28 cellular contexts compared by ENCODE assay signal in genomic region chr11:2406878-2407410, GRCh38. TPM values are rescaled to one million over a fixed set of nuclear protein-coding genes. Genes with fewer than 3 reads are reported as not detected.
"Had no signal": no experiment of that assay in that cellular context is flagged by ENCODE, and none has a peak within 500 bp of the region (broad histone marks: within the 10 kb centered on the region; RNA-seq: fewer than 3 reads in every experiment).

No MANE protein-coding gene starts in this region.

- H3K27ac ChIP-seq: body of pancreas, epithelial cell of prostate, heart right ventricle, neural progenitor cell, testis had no signal

- H3K4me3 Mint-ChIP-seq: activated CD4-positive, alpha-beta T cell treated with anti-CD3 and anti-CD28 coated beads, Interleukin-2, amount 10 ng/mL, durations not matched to agents 24 days and 14 days; activated CD8-positive, alpha-beta memory T cell treated with anti-CD3 and anti-CD28 coated beads, Interleukin-2, amount 10 ng/mL, durations not matched to agents 7 days and 5 days; activated CD8-positive, alpha-beta T cell treated with anti-CD3 and anti-CD28 coated beads for 36 hours; activated naive CD4-positive, alpha-beta T cell treated with anti-CD3 and anti-CD28 coated beads, Interleukin-2, amount 50 U/mL, for 24 hours; memory B cell; neural progenitor cell had no signal

- H3K4me2 ChIP-seq: neural progenitor cell had no signal

- H3K4me1 Mint-ChIP-seq: neural progenitor cell had no signal

- H3K4me1 ChIP-seq: neural progenitor cell had no signal

- H3K27me3 ChIP-seq: body of pancreas, heart right ventricle, neural progenitor cell, testis, uterus had no signal

- DNase-seq: activated CD4-positive, alpha-beta T cell treated with anti-CD3 and anti-CD28 coated beads, Interleukin-2, amount 10 ng/mL, durations not matched to agents 24 days and 14 days; activated CD8-positive, alpha-beta memory T cell treated with anti-CD3 and anti-CD28 coated beads, Interleukin-2, amount 10 ng/mL, durations not matched to agents 7 days and 5 days; activated CD8-positive, alpha-beta T cell treated with anti-CD3 and anti-CD28 coated beads for 36 hours; activated gamma-delta T cell treated with Interleukin-2 at 50 U/mL for 16 hours; activated T-cell treated with anti-CD3 and anti-CD28 coated beads for 4 hours; anterior cingulate cortex; body of pancreas; heart right ventricle; islet precursor cell; left cardiac atrium; retina; stimulated activated CD4-positive, alpha-beta T cell treated with anti-CD3 and anti-CD28 coated beads, Interleukin-2, amount 100 ng/mL, for 48 hours; stimulated activated CD8-positive, alpha-beta memory T cell treated with anti-CD3 and anti-CD28 coated beads, Interleukin-4, amount 100 ng/mL, for 48 hours; stimulated activated naive CD4-positive, alpha-beta T cell; testis; trophoblast cell; uterus had no signal

- H3K4me3 ChIP-seq: body of pancreas, heart right ventricle, neural progenitor cell, testis, uterus had no signal

- ATAC-seq: activated CD8-positive, alpha-beta memory T cell treated with anti-CD3 and anti-CD28 coated beads, Interleukin-2, amount 10 ng/mL, durations not matched to agents 7 days and 5 days; activated CD8-positive, alpha-beta T cell treated with anti-CD3 and anti-CD28 coated beads for 36 hours; body of pancreas; heart right ventricle; left cardiac atrium had no signal

- H3K27me3 Mint-ChIP-seq: activated CD4-positive, alpha-beta T cell treated with anti-CD3 and anti-CD28 coated beads, Interleukin-2, amount 10 ng/mL, durations not matched to agents 24 days and 14 days; activated CD8-positive, alpha-beta T cell treated with anti-CD3 and anti-CD28 coated beads for 36 hours; activated naive CD4-positive, alpha-beta T cell treated with anti-CD3 and anti-CD28 coated beads, Interleukin-2, amount 50 U/mL, for 24 hours had no signal

- H3K36me3 ChIP-seq: neural progenitor cell, uterus had no signal

- H3K9ac ChIP-seq: neural progenitor cell had no signal

- H3K27ac Mint-ChIP-seq: activated CD4-positive, alpha-beta T cell treated with anti-CD3 and anti-CD28 coated beads, Interleukin-2, amount 10 ng/mL, durations not matched to agents 24 days and 14 days; activated CD8-positive, alpha-beta memory T cell treated with anti-CD3 and anti-CD28 coated beads, Interleukin-2, amount 10 ng/mL, durations not matched to agents 7 days and 5 days; activated CD8-positive, alpha-beta T cell treated with anti-CD3 and anti-CD28 coated beads for 36 hours; memory B cell; neural progenitor cell; T-helper 1 cell treated with Interleukin-12 subunit alpha and Interleukin-12 subunit beta and Interleukin-4 antibody, amounts not matched to agents 30 μg/mL and 1 μg/mL, for 36 hours had no signal

- H3K9me3 ChIP-seq: body of pancreas, heart right ventricle, testis, uterus had no signal

- H3K36me3 Mint-ChIP-seq: activated CD8-positive, alpha-beta memory T cell treated with anti-CD3 and anti-CD28 coated beads, Interleukin-2, amount 10 ng/mL, durations not matched to agents 7 days and 5 days; activated naive CD4-positive, alpha-beta T cell treated with anti-CD3 and anti-CD28 coated beads, Interleukin-2, amount 50 U/mL, for 24 hours had no signal

- H2AFZ ChIP-seq: neural progenitor cell had no signal

- H3K9me3 Mint-ChIP-seq: activated CD4-positive, alpha-beta T cell treated with anti-CD3 and anti-CD28 coated beads, Interleukin-2, amount 10 ng/mL, durations not matched to agents 24 days and 14 days; activated CD8-positive, alpha-beta T cell treated with anti-CD3 and anti-CD28 coated beads for 36 hours; activated naive CD4-positive, alpha-beta T cell treated with anti-CD3 and anti-CD28 coated beads, Interleukin-2, amount 50 U/mL, for 24 hours; memory B cell; neural progenitor cell; T-helper 1 cell treated with Interleukin-12 subunit alpha and Interleukin-12 subunit beta and Interleukin-4 antibody, amounts not matched to agents 30 μg/mL and 1 μg/mL, for 36 hours had no signal

RNA-seq across cellular contexts. Expression of gene TRPM5, which starts 37.4 kb away (rescaled TPM):
- total RNA-seq: activated CD4-positive, alpha-beta T cell treated with anti-CD3 and anti-CD28 coated beads, Interleukin-2, amount 10 ng/mL, durations not matched to agents 24 days and 14 days; activated CD8-positive, alpha-beta memory T cell treated with anti-CD3 and anti-CD28 coated beads, Interleukin-2, amount 10 ng/mL, durations not matched to agents 7 days and 5 days; activated CD8-positive, alpha-beta T cell treated with anti-CD3 and anti-CD28 coated beads for 36 hours; cardiac septum; chondrocyte; fibroblast of villous mesenchyme; heart right ventricle; left cardiac atrium; lower leg skin; osteoblast; posterior vena cava had no signal
- polyA plus RNA-seq: heart right ventricle had no signal

RNA-seq across cellular contexts. Expression of gene KCNQ1, which starts 37.9 kb away (rescaled TPM):
- total RNA-seq: chondrocyte, fibroblast of villous mesenchyme, osteoblast had no signal
